ENCODE assay signal across 10 cellular contexts in the genomic region with DNA sequence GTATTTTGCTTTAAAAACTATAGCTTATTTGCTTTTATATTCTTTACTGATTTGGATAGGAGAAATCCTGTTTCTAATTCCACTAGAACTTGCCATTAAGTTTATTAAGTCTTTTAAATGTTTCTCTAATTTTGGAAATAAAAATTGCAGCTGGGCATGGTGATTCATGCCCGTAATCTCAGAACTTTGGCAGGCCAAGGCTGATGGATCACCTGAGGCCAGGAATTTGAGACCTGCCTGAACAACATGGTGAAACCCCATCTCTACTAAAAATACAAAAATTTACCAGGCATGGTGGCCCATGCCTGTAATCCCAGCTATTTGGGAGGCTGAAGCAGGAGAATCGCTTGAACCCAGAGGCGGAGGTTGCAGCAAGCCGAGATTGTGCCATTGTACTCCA. TPM values are rescaled to one million over a fixed set of nuclear protein-coding genes. Genes with fewer than 3 reads are reported as not detected.
"Had no signal": no experiment of that assay in that cellular context is flagged by ENCODE, and none has a peak within 500 bp of the region (broad histone marks: within the 10 kb centered on the region; RNA-seq: fewer than 3 reads in every experiment).

No MANE protein-coding gene starts in this region.

- H2AFZ ChIP-seq: GM23248 had no signal

- H3K4me1 ChIP-seq: HAP-1 had no signal

- DNase-seq: GM23248, GOT3, H7, HFFc6, IMR-90 had no signal

- H3K27ac Mint-ChIP-seq: HFFc6 had no signal

- H3K4me3 ChIP-seq: GM23248, HAP-1, K562 had no signal

- ATAC-seq: HCT116, K562 had no signal

- H3K9me3 ChIP-seq: HAP-1 had no signal

- FAIRE-seq: HTR-8/SVneo, K562 had no signal

- H3K27ac ChIP-seq: GM23248 had no signal

- H3K36me3 ChIP-seq: HAP-1 had no signal

- H3K4me3 Mint-ChIP-seq: HFFc6 had no signal

- H3K9ac ChIP-seq: GM23248 had no signal

RNA-seq across cellular contexts. Expression of a gene that starts 30.7 kb away (rescaled TPM):
- total RNA-seq: GM23248, HFFc6, HT-29, IMR-90 had no signal
- polyA plus RNA-seq: IMR-90 had no signal
